ENCODE assay signal across 14 cellular contexts in the genomic region with DNA sequence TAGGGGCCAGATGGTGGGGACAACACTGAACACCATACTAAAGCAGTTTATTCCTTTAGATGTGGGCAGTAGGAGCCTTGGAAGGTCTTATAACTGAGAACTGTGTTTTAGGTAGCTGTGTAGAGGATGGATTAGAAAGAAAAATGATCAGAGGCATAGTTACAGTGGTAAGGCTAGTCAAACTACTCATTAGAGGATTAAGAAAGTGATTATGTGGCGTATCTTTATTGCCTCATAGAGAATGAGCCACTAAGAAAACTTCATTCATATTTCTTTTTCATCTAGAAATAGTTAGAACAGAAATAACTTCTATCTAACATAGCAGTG.
DNase-seq lines count a peak whose midpoint lies in the region; ATAC-seq, FAIRE-seq and TF ChIP-seq lines count a peak whose summit lies in the region.
"Had no signal": no experiment of that assay in that cellular context is flagged by ENCODE, and none has a peak within 500 bp of the region (broad histone marks: within the 10 kb centered on the region; RNA-seq: fewer than 3 reads in every experiment).

No MANE protein-coding gene starts in this region.

- no peaks in the 10 kb centered on the region for H3K9me3 Mint-ChIP-seq in activated CD8-positive, alpha-beta memory T cell treated with anti-CD3 and anti-CD28 coated beads, Interleukin-2, amount 10 ng/mL, durations not matched to agents 7 days and 5 days (ENCODE audit: low read depth)
- H3K9me3 Mint-ChIP-seq: natural killer cell had no signal

- no peaks in the 10 kb centered on the region for H3K27me3 ChIP-seq in ACC112 (ENCODE audit: insufficient read depth, low read length)
- no peaks in the 10 kb centered on the region for H3K27me3 ChIP-seq in psoas muscle (ENCODE audit: insufficient read depth in 3 of 3, low read length in 2 of 3)

- no peaks in the 10 kb centered on the region for H3K9me3 ChIP-seq in kidney (ENCODE audit: control insufficient read depth in 1 of 2, low read length in 2 of 2)
- no peaks in the 10 kb centered on the region for H3K9me3 ChIP-seq in psoas muscle
- H3K9me3 ChIP-seq: HAP-1 had no signal

- no peaks in the 10 kb centered on the region for H3K36me3 Mint-ChIP-seq in activated CD8-positive, alpha-beta memory T cell treated with anti-CD3 and anti-CD28 coated beads, Interleukin-2, amount 10 ng/mL, durations not matched to agents 7 days and 5 days
- H3K36me3 Mint-ChIP-seq: natural killer cell had no signal

- no peak overlapping the region for H2AFZ ChIP-seq in ACC112 (ENCODE audit: low read length, unreplicated experiment)

- intact Hi-C loops in kidney (cut with DNase I), result no loop called here
- intact Hi-C loops in psoas muscle (cut with DNase I), result no loop called here

- FAIRE-seq in kidney (lab: Jason Lieb, UNC), result no peak

- H3K4me1 ChIP-seq in ACC112 (ENCODE audit: control insufficient read depth, insufficient read depth, low read length, unreplicated experiment) (peaks cover 26% of the 10 kb centered on the region), kidney (ENCODE audit: control insufficient read depth in 1 of 2, insufficient read depth in 1 of 2, low read depth in 1 of 2, low read length in 2 of 2) (peaks cover 19 to 20% of the 10 kb centered on the region in 2 donors), psoas muscle (peaks cover 45% of the 10 kb centered on the region)

- H3K4me3 ChIP-seq in ACC112 (ENCODE audit: low read depth, low read length), result no peak overlapping the region
- no peak overlapping the region for H3K4me3 ChIP-seq in kidney (ENCODE audit: low read length in 2 of 2)
- H3K4me3 ChIP-seq in psoas muscle, result peak overlapping the region; percentile 3
- H3K4me3 ChIP-seq: HAP-1 had no signal

- peak overlapping the region in 1 of 2 donors; percentile 28 for H3K9ac ChIP-seq in kidney (ENCODE audit: low read length in 2 of 2)

- no peak for DNase-seq in kidney
- DNase-seq in psoas muscle, result no peak
- DNase-seq in activated CD4-positive, CD25-positive, alpha-beta regulatory T cell treated with anti-CD3 and anti-CD28 coated beads, Interleukin-2, amount 50 U/mL, for 72 hours, result no peak
- DNase-seq in NCI-H1930 (lab: John Stamatoyannopoulos, UW), result no peak
- no peak for DNase-seq in activated CD8-positive, alpha-beta memory T cell treated with anti-CD3 and anti-CD28 coated beads, Interleukin-2, amount 10 ng/mL, durations not matched to agents 7 days and 5 days
- DNase-seq: activated CD8-positive, alpha-beta memory T cell treated with anti-CD3 and anti-CD28 coated beads, Interleukin-2, amount 50 U/mL, for 48 hours; activated naive CD4-positive, alpha-beta T cell; natural killer cell; NCI-H774; T-helper 1 cell had no signal

- H3K27ac Mint-ChIP-seq in activated CD8-positive, alpha-beta memory T cell treated with anti-CD3 and anti-CD28 coated beads, Interleukin-2, amount 10 ng/mL, durations not matched to agents 7 days and 5 days, result no peak overlapping the region
- H3K27ac Mint-ChIP-seq: natural killer cell had no signal

- CTCF ChIA-PET in activated CD8-positive, alpha-beta memory T cell treated with anti-CD3 and anti-CD28 coated beads, Interleukin-2, amount 10 ng/mL, durations not matched to agents 7 days and 5 days (lab: Charles Lee), result no interaction called here

- peaks cover 28% of the 10 kb centered on the region for H3K27me3 Mint-ChIP-seq in activated CD8-positive, alpha-beta memory T cell treated with anti-CD3 and anti-CD28 coated beads, Interleukin-2, amount 10 ng/mL, durations not matched to agents 7 days and 5 days

- H3K4me3 Mint-ChIP-seq in activated CD8-positive, alpha-beta memory T cell treated with anti-CD3 and anti-CD28 coated beads, Interleukin-2, amount 10 ng/mL, durations not matched to agents 7 days and 5 days, result no peak overlapping the region
- H3K4me3 Mint-ChIP-seq: natural killer cell had no signal

- peak in 3 of 4 donors; percentile 20 to 39 (median 33) for ATAC-seq in psoas muscle
- no peak for ATAC-seq in HG03460 (IDR thresholded peaks at IDR 0.05; ENCODE audit: unreplicated experiment)
- no peak for ATAC-seq in activated CD8-positive, alpha-beta memory T cell treated with anti-CD3 and anti-CD28 coated beads, Interleukin-2, amount 10 ng/mL, durations not matched to agents 7 days and 5 days
- ATAC-seq: natural killer cell had no signal

- peaks cover 9% of the 10 kb centered on the region; the same call in 1 of the 2 replicates for H3K36me3 ChIP-seq in ACC112 (ENCODE audit: insufficient read depth, low read length)
- H3K36me3 ChIP-seq in kidney (ENCODE audit: control insufficient read depth in 1 of 2, insufficient read depth in 2 of 2, low read length in 2 of 2), result no peaks in the 10 kb centered on the region
- H3K36me3 ChIP-seq in psoas muscle (ENCODE audit: insufficient read depth in 1 of 2, low read depth in 1 of 2), result no peaks in the 10 kb centered on the region
- H3K36me3 ChIP-seq: HAP-1 had no signal

- TF ChIP-seq CTCF in VCaP (conservative IDR thresholded peaks at IDR 0.05), result no peak
- TF ChIP-seq CTCF in kidney (IDR thresholded peaks at IDR 0.05; ENCODE audit: borderline replicate concordance, extremely low read depth, insufficient read depth), result no peak
- no peak for TF ChIP-seq CTCF in psoas muscle (IDR thresholded peaks at IDR 0.05)

- H3K4me1 Mint-ChIP-seq in activated CD8-positive, alpha-beta memory T cell treated with anti-CD3 and anti-CD28 coated beads, Interleukin-2, amount 10 ng/mL, durations not matched to agents 7 days and 5 days, result peaks cover 12% of the 10 kb centered on the region
- H3K4me1 Mint-ChIP-seq: natural killer cell had no signal

- H3K27ac ChIP-seq in ACC112 (ENCODE audit: low read depth, low read length) (peak overlapping the region; percentile 46), VCaP (peak overlapping the region; percentile 99), kidney (ENCODE audit: low read depth in 2 of 2, low read length in 2 of 2) (peak overlapping the region; percentile 83), psoas muscle (peak overlapping the region; percentile 79)

- H3K79me2 ChIP-seq in ACC112 (ENCODE audit: control insufficient read depth, insufficient read depth, low read length, unreplicated experiment), result peaks cover 78% of the 10 kb centered on the region

- WGBS in psoas muscle, 3 donors, result 0 to 74% (median 17%) methylated on average over 1 of the region's 1 CpG

Comparison
In these comparisons a context has a peak if more than half of its experiments do, and no peak if none do; other contexts are left out.
1. H3K27ac ChIP-seq: peak in every context shown above with its lines; median percentile 99 in VCaP; 83 in kidney; 79 in psoas muscle; 46 in ACC112.
2. ATAC-seq: peak in psoas muscle (3 of 4); none in HG03460 (single experiment) and activated CD8-positive, alpha-beta memory T cell treated with anti-CD3 and anti-CD28 coated beads, Interleukin-2, amount 10 ng/mL, durations not matched to agents 7 days and 5 days (single experiment).